In the genomic region with DNA sequence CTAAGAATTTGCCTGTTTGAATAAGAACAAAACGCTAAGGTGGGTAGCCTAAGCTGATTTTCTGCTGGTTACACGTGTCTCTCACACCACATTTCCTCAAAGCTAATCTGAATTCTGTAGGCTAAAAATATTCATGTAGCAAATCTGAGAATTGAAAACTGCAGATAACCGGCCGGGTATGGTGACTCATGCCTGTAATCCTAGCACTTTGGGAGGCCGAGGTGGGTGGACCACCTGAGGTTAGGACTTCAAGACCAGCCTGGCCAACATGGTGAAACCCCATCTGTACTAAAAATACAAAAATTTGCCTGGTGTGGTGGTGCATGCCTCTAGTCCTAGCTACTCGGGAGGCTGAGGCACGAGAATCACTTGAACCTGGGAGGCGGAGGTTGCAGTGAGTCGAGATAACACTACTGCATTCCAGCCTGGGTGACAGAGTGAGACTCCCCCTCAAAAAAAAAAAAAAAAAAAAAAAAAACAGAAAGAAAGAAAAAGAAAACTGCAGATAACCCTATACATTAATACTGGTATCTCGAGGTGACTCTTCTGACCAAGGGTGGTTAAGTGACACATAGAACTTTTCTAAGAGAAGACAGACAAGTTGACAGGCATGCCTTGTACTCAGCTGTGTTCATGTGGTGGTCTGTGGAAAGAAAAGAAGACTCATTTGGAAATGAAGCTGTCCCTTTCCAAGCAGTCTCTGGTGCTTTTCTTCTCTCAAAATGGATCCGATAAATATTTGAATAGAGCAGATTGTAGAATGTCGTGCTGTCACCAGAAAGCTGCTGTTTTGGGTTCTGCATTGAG, we compare ENCODE assay signal across 8 cellular contexts. TPM values are rescaled to one million over a fixed set of nuclear protein-coding genes. Genes with fewer than 3 reads are reported as not detected.
DNase-seq lines count a peak whose midpoint lies in the region; ATAC-seq and TF ChIP-seq lines count a peak whose summit lies in the region.

No MANE protein-coding gene starts in this region.

- peak overlapping the region; percentile 71 for H3K27ac ChIP-seq in CD4-positive, CD25-positive, alpha-beta regulatory T cell (ENCODE audit: insufficient read depth, low read length, poor library complexity, severe bottlenecking)
- no peak overlapping the region for H3K27ac ChIP-seq in neural progenitor cell

- no peak overlapping the region for H3K9ac ChIP-seq in neural progenitor cell

- peak in 1 of 3 donors; percentile 41 for DNase-seq in CD4-positive, CD25-positive, alpha-beta regulatory T cell
- DNase-seq in dermis blood vessel endothelial cell (peak; percentile 16), retina (no peak), SW 1271 (lab: John Stamatoyannopoulos, UW) (no peak), neural progenitor cell (ENCODE audit: low spot score) (no peak), Caco-2 (no peak)

- H3K27me3 Mint-ChIP-seq in CD4-positive, CD25-positive, alpha-beta regulatory T cell, result no peaks in the 10 kb centered on the region
- H3K27me3 Mint-ChIP-seq in neural progenitor cell (ENCODE audit: insufficient read depth, low read depth) (no peaks in the 10 kb centered on the region), Caco-2 (ENCODE audit: insufficient read depth, unreplicated experiment) (no peaks in the 10 kb centered on the region)

- POLR2A ChIA-PET in Caco-2 (lab: Charles Lee), result no interaction called here

- no peaks in the 10 kb centered on the region for H3K27me3 ChIP-seq in CD4-positive, CD25-positive, alpha-beta regulatory T cell (ENCODE audit: control insufficient read depth, insufficient read depth, low read length)
- H3K27me3 ChIP-seq in neural progenitor cell (no peaks in the 10 kb centered on the region), Caco-2 (replicated peaks; ENCODE audit: control insufficient read depth, insufficient read depth, low read length) (no peaks in the 10 kb centered on the region)

- H2AFZ ChIP-seq in neural progenitor cell (replicated peaks), result no peak overlapping the region

- H3K36me3 ChIP-seq in CD4-positive, CD25-positive, alpha-beta regulatory T cell (ENCODE audit: control insufficient read depth, insufficient read depth, low read length), result peaks cover 28% of the 10 kb centered on the region
- H3K36me3 ChIP-seq in neural progenitor cell (no peaks in the 10 kb centered on the region), Caco-2 (ENCODE audit: control insufficient read depth, insufficient read depth, low read length) (peaks cover 11% of the 10 kb centered on the region)

- H3K4me3 Mint-ChIP-seq in CD4-positive, CD25-positive, alpha-beta regulatory T cell, result peak overlapping the region; percentile 14 to 77 (median 68)
- no peak overlapping the region for H3K4me3 Mint-ChIP-seq in neural progenitor cell
- no peak overlapping the region for H3K4me3 Mint-ChIP-seq in Caco-2 (ENCODE audit: unreplicated experiment)

- H3K9me3 Mint-ChIP-seq in CD4-positive, CD25-positive, alpha-beta regulatory T cell, result no peaks in the 10 kb centered on the region
- H3K9me3 Mint-ChIP-seq in neural progenitor cell (no peaks in the 10 kb centered on the region), Caco-2 (ENCODE audit: unreplicated experiment) (no peaks in the 10 kb centered on the region)

- no peaks in the 10 kb centered on the region for H3F3A ChIP-seq in neural progenitor cell (ENCODE audit: low read depth)

- CTCF ChIA-PET in Caco-2 (lab: Charles Lee), result no interaction called here

- H3K4me2 ChIP-seq in neural progenitor cell, result no peak overlapping the region

- H3K79me2 ChIP-seq in neural progenitor cell (ENCODE audit: low read depth), result no peaks in the 10 kb centered on the region

- peak; percentile 27 to 35 for ATAC-seq in CD4-positive, CD25-positive, alpha-beta regulatory T cell (ENCODE audit: low read depth in 2 of 2)
- ATAC-seq in GM19438 (IDR thresholded peaks at IDR 0.05; ENCODE audit: low read depth, unreplicated experiment), result peak; percentile 57
- peak; percentile 49 for ATAC-seq in HG03565 (IDR thresholded peaks at IDR 0.05; ENCODE audit: unreplicated experiment)

- peaks cover 10 to 38% (median 22%) of the 10 kb centered on the region in 4 donors for H3K4me1 Mint-ChIP-seq in CD4-positive, CD25-positive, alpha-beta regulatory T cell
- H3K4me1 Mint-ChIP-seq in neural progenitor cell (no peaks in the 10 kb centered on the region), Caco-2 (ENCODE audit: low read depth, unreplicated experiment) (peaks cover 9% of the 10 kb centered on the region)

- no TSS peak for BruUV-seq in Caco-2 (replicated peaks; lab: Mats Ljungman, UMichigan)

- H3K4me1 ChIP-seq in CD4-positive, CD25-positive, alpha-beta regulatory T cell (ENCODE audit: control insufficient read depth, insufficient read depth, low read length, poor library complexity, severe bottlenecking), result peaks cover 24% of the 10 kb centered on the region
- H3K4me1 ChIP-seq in neural progenitor cell, result no peaks in the 10 kb centered on the region
- peaks cover 15% of the 10 kb centered on the region for H3K4me1 ChIP-seq in Caco-2

- H3K4me3 ChIP-seq in CD4-positive, CD25-positive, alpha-beta regulatory T cell (ENCODE audit: low read depth, low read length), result peak overlapping the region; percentile 70
- H3K4me3 ChIP-seq in neural progenitor cell (no peak overlapping the region), Caco-2 (ENCODE audit: low read depth, low read length) (no peak overlapping the region)

- intact Hi-C loops in Caco-2 (cut with micrococcal nuclease; ENCODE audit: unreplicated experiment), result no loop called here

- no peaks in the 10 kb centered on the region for H4K20me1 ChIP-seq in neural progenitor cell (ENCODE audit: low read depth)

- H3K36me3 Mint-ChIP-seq in CD4-positive, CD25-positive, alpha-beta regulatory T cell, result peaks cover 28% of the 10 kb centered on the region
- H3K36me3 Mint-ChIP-seq in neural progenitor cell (peaks cover 6% of the 10 kb centered on the region), Caco-2 (ENCODE audit: insufficient read depth, unreplicated experiment) (peaks cover 37% of the 10 kb centered on the region)

- TF ChIP-seq CTCF in neural progenitor cell (IDR thresholded peaks at IDR 0.05) (no peak), Caco-2 (IDR thresholded peaks at IDR 0.05; ENCODE audit: insufficient read depth in 1 of 2, low read depth in 1 of 2, low read length in 1 of 2, severe bottlenecking in 1 of 2, unreplicated experiment in 1 of 2) (no peak)

- H3K27ac Mint-ChIP-seq in CD4-positive, CD25-positive, alpha-beta regulatory T cell, result peak overlapping the region; percentile 74 to 93 (median 82)
- H3K27ac Mint-ChIP-seq in neural progenitor cell (no peak overlapping the region), Caco-2 (ENCODE audit: unreplicated experiment) (no peak overlapping the region)

- H3K9me3 ChIP-seq in CD4-positive, CD25-positive, alpha-beta regulatory T cell (ENCODE audit: control insufficient read depth in 2 of 2, low read length in 2 of 2), result no peaks in the 10 kb centered on the region
- H3K9me3 ChIP-seq in neural progenitor cell (ENCODE audit: low read depth) (no peaks in the 10 kb centered on the region), Caco-2 (no peaks in the 10 kb centered on the region)

RNA-seq across cellular contexts. Expression of a gene that starts 24.7 kb away (rescaled TPM):
- total RNA-seq in CD4-positive, CD25-positive, alpha-beta regulatory T cell, result 314 TPM
- polyA plus RNA-seq in CD4-positive, CD25-positive, alpha-beta regulatory T cell, result 10 to 100 TPM; 15.0 to 28.3 (median 21.1) TPM
- total RNA-seq in dermis blood vessel endothelial cell, result 53.4 and 62.1 TPM in 2 replicates
- 48.2 and 64.0 TPM in 2 replicates for total RNA-seq in neural progenitor cell (ENCODE audit: low replicate concordance)
- 226 and 233 TPM in 2 replicates for total RNA-seq in Caco-2 (2022)

RNA-seq across cellular contexts. Expression of a gene that starts 55.9 kb away (rescaled TPM):
- 19.6 TPM for total RNA-seq in CD4-positive, CD25-positive, alpha-beta regulatory T cell
- 1 to 10 TPM; 1.8 to 3.1 (median 2.3) TPM for polyA plus RNA-seq in CD4-positive, CD25-positive, alpha-beta regulatory T cell
- total RNA-seq in dermis blood vessel endothelial cell (24.0 and 34.0 TPM in 2 replicates), neural progenitor cell (ENCODE audit: low replicate concordance) (16.8 and 20.9 TPM in 2 replicates), Caco-2 (2022) (49.0 and 50.0 TPM in 2 replicates)

Comparison
In these comparisons a context has a peak if more than half of its experiments do, and no peak if none do; other contexts are left out.
1. H3K27ac Mint-ChIP-seq: peak in CD4-positive, CD25-positive, alpha-beta regulatory T cell (3 of 3); none in neural progenitor cell (single experiment) and Caco-2 (single experiment).
2. H3K4me3 Mint-ChIP-seq: peak in CD4-positive, CD25-positive, alpha-beta regulatory T cell (4 of 4); none in neural progenitor cell (single experiment) and Caco-2 (single experiment).
3. Peak in every context shown above with its lines, with median percentiles within 50 percentile points of each other: ATAC-seq.